In genomic region chr11:695606-696381, GRCh38 we compare ENCODE assay signal across 8 cellular contexts. TPM values are rescaled to one million over a fixed set of nuclear protein-coding genes. Genes with fewer than 3 reads are reported as not detected.
DNase-seq lines count a peak whose midpoint lies in the region; ATAC-seq, FAIRE-seq and TF ChIP-seq lines count a peak whose summit lies in the region.

TMEM80 (plus strand) TSS chr11:695816; CDS start chr11:695828, 12 bp downstream.

- peaks cover 0 to 2% of the 10 kb centered on the region in 2 donors for H3K36me3 ChIP-seq in kidney (ENCODE audit: control insufficient read depth in 1 of 2, insufficient read depth in 2 of 2, low read length in 2 of 2)

- peak within 1 kb of the TSS; percentile 94 for H3K27ac Mint-ChIP-seq in chondrocyte (ENCODE audit: unreplicated experiment)

- peaks cover 59% of the 10 kb centered on the region for H3K4me1 Mint-ChIP-seq in chondrocyte (ENCODE audit: low read depth)

- TF ChIP-seq CTCF in AG04449 (IDR thresholded peaks at IDR 0.05; ENCODE audit: insufficient read depth, low read length, missing control alignments) (no peak), chondrocyte (IDR thresholded peaks at IDR 0.05) (no peak), kidney (IDR thresholded peaks at IDR 0.05; ENCODE audit: borderline replicate concordance, extremely low read depth, insufficient read depth) (no peak)

- intact Hi-C loops in kidney (cut with DNase I) = no loop called here

- peak within 1 kb of the TSS; percentile 85 for H3K4me3 ChIP-seq in AG04449 (ENCODE audit: low read depth, low read length)
- peak within 1 kb of the TSS; percentile 69 to 76 for H3K4me3 ChIP-seq in kidney (ENCODE audit: low read length in 2 of 2)

- H3K9ac ChIP-seq in kidney (ENCODE audit: low read length in 2 of 2) = peak within 1 kb of the TSS; percentile 81 to 91

- H3K27me3 Mint-ChIP-seq in chondrocyte (ENCODE audit: low read depth) = no peaks in the 10 kb centered on the region

- peaks cover 6 to 17% of the 10 kb centered on the region in 2 donors for H3K4me1 ChIP-seq in kidney (ENCODE audit: control insufficient read depth in 1 of 2, insufficient read depth in 1 of 2, low read depth in 1 of 2, low read length in 2 of 2)

- DNase-seq in AG04449 (ENCODE audit: low read depth, low spot score) = peak; percentile 66
- DNase-seq in NCI-H446 (lab: John Stamatoyannopoulos, UW) = peak; percentile 98 to 99
- peak; percentile 98 for DNase-seq in activated CD4-positive, CD25-positive, alpha-beta regulatory T cell treated with anti-CD3 and anti-CD28 coated beads, Interleukin-2, amount 50 U/mL, for 72 hours
- DNase-seq in chondrocyte (ENCODE audit: low spot score) = peak; percentile 99
- DNase-seq in kidney = peak; percentile 100
- peak; percentile 99 for DNase-seq in stimulated activated CD4-positive, alpha-beta T cell treated with anti-CD3 and anti-CD28 coated beads, Interleukin-15, amount 100 ng/mL, for 24 hours

- POLR2A ChIA-PET in AG04449 (lab: Yijun Ruan, JAX) = interaction anchor here (0.7 to 1.6 kb wide), 7 partner anchors 9 to 124 kb away, joined by 3 to 9 read pairs (median 3); partner anchors contain the start of genes EPS8L2, PHRF1 and PNPLA2

- CTCF ChIA-PET in AG04449 (lab: Yijun Ruan, JAX) = interaction anchor here (0.8 to 17.1 kb wide), 6 partner anchors 11 to 186 kb away, joined by 3 to 198 read pairs (median 4); partner anchors contain the start of gene EPS8L2

- H3K27ac ChIP-seq in kidney (ENCODE audit: low read depth in 2 of 2, low read length in 2 of 2) = peak within 1 kb of the TSS; percentile 99 to 100

- no peaks in the 10 kb centered on the region for H3K9me3 ChIP-seq in kidney (ENCODE audit: control insufficient read depth in 1 of 2, low read length in 2 of 2)

- peaks cover under 1% of the 10 kb centered on the region for H3K36me3 Mint-ChIP-seq in chondrocyte (ENCODE audit: low read depth)

- peak within 1 kb of the TSS; percentile 80 for H3K4me3 Mint-ChIP-seq in chondrocyte (ENCODE audit: unreplicated experiment)

- ATAC-seq in GM19023 (IDR thresholded peaks at IDR 0.05; ENCODE audit: unreplicated experiment) (peak; percentile 69), HG03280 (IDR thresholded peaks at IDR 0.05; ENCODE audit: unreplicated experiment) (peak; percentile 67)

- no peaks in the 10 kb centered on the region for H3K9me3 Mint-ChIP-seq in chondrocyte (ENCODE audit: low read depth)

- FAIRE-seq in kidney (lab: Jason Lieb, UNC) = no peak

RNA-seq across cellular contexts. Expression of gene TMEM80, which starts in this region (rescaled TPM):
- total RNA-seq in chondrocyte (16.9 to 31.3 TPM (median 20.3 TPM) in 3 replicates), kidney (38.6 TPM)
- polyA plus RNA-seq in kidney (ENCODE audit: insufficient read depth, low read depth, low replicate concordance) = 36.2 TPM

Comparison
In these comparisons a context has a peak if more than half of its experiments do, and no peak if none do; other contexts are left out.
1. Peak in every context shown above with its lines: DNase-seq, ATAC-seq, H3K4me3 ChIP-seq and H3K27ac ChIP-seq.